In the genomic region with DNA sequence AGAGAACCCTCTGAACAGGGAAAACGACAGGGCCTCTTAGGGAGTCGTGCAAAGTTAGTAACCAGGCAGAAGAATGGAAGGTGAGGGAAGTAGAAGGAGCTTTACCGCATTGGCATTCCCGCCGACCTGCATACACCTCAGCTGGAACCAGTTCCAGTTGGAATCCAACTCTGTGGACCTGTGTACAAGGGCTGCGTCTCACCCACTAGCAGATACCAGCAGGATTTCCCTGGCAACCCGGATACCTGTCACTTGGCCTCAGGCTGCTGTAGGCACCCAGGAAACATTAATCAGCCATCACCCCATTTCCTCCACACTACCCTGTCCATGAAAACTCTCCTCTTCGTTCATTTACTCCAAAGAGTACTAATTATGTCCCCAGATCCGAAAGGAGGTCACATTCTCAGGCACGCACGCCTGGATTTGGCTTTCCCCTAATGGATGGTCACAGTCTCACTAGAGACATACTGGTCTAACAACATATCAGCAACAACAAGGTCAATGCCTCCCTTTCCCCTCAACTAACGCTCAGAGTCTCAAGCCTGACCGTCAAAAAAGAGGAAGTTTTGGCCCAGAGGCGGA, we compare ENCODE assay signal across 8 cellular contexts. TPM values are rescaled to one million over a fixed set of nuclear protein-coding genes. Genes with fewer than 3 reads are reported as not detected.
DNase-seq lines count a peak whose midpoint lies in the region; ATAC-seq and TF ChIP-seq lines count a peak whose summit lies in the region.

No MANE protein-coding gene starts in this region.

- no peak for TF ChIP-seq CTCF in activated B cell treated with CpG ODN at 0.5 μM for 24 hours (IDR thresholded peaks at IDR 0.05)
- no peak for TF ChIP-seq CTCF in thoracic aorta (IDR thresholded peaks at IDR 0.05)

- peak overlapping the region; percentile 98 for H3K9ac ChIP-seq in iPS-20b (ENCODE audit: low read depth, low read length)

- H3K4me1 ChIP-seq in iPS-20b (ENCODE audit: insufficient read depth, low read length) (no peaks in the 10 kb centered on the region), thoracic aorta (ENCODE audit: control insufficient read depth in 1 of 2, low read depth in 2 of 2) (peaks cover 16 to 32% of the 10 kb centered on the region in 2 donors)

- DNase-seq in activated CD4-positive, alpha-beta T cell treated with anti-CD3 and anti-CD28 coated beads for 36 hours = no peak
- no peak for DNase-seq in activated CD4-positive, alpha-beta T cell treated with anti-CD3 and anti-CD28 coated beads for 48 hours
- DNase-seq in activated B cell treated with CpG ODN at 0.5 μM for 24 hours = no peak
- no peak for DNase-seq in thoracic aorta (ENCODE audit: low spot score)
- no peak for DNase-seq in ureter (ENCODE audit: low spot score)

- CTCF ChIA-PET in activated CD4-positive, alpha-beta T cell treated with anti-CD3 and anti-CD28 coated beads for 36 hours (lab: Charles Lee) = interaction anchor here (0.6 to 1.0 kb wide), 3 partner anchors 23 to 235 kb away, joined by 3 to 5 read pairs (median 4); no protein-coding TSS in a partner anchor
- CTCF ChIA-PET in activated B cell treated with CpG ODN at 0.5 μM for 24 hours (lab: Charles Lee) = interaction anchor here (1.2 kb wide), 1 partner anchor 84 kb away, joined by 3 read pairs; no protein-coding TSS in a partner anchor

- H3K27me3 Mint-ChIP-seq in activated CD4-positive, alpha-beta T cell treated with anti-CD3 and anti-CD28 coated beads for 36 hours = no peaks in the 10 kb centered on the region
- H3K27me3 Mint-ChIP-seq in activated B cell treated with CpG ODN at 0.5 μM for 24 hours = no peaks in the 10 kb centered on the region

- H3K27me3 ChIP-seq in iPS-20b (ENCODE audit: insufficient read depth, low read length) (no peaks in the 10 kb centered on the region), thoracic aorta (replicated peaks; ENCODE audit: insufficient read depth) (no peaks in the 10 kb centered on the region)

- ATAC-seq in activated CD4-positive, alpha-beta T cell treated with anti-CD3 and anti-CD28 coated beads for 36 hours = no peak
- ATAC-seq in activated B cell treated with CpG ODN at 0.5 μM for 24 hours (ENCODE audit: low read depth) (no peak), thoracic aorta (ENCODE audit: insufficient number of reproducible peaks, low FRiP score, low read depth) (no peak), GM21447 (IDR thresholded peaks at IDR 0.05; ENCODE audit: unreplicated experiment) (no peak), GM21390 (IDR thresholded peaks at IDR 0.05; ENCODE audit: unreplicated experiment) (no peak)

- peaks cover 34% of the 10 kb centered on the region for H3K4me1 Mint-ChIP-seq in activated CD4-positive, alpha-beta T cell treated with anti-CD3 and anti-CD28 coated beads for 36 hours
- peaks cover 35% of the 10 kb centered on the region for H3K4me1 Mint-ChIP-seq in activated B cell treated with CpG ODN at 0.5 μM for 24 hours

- intact Hi-C loops in activated CD4-positive, alpha-beta T cell treated with anti-CD3 and anti-CD28 coated beads for 36 hours (cut with DNase I, micrococcal nuclease) = loop anchor here (1.0 to 5.0 kb wide), 11 partner anchors 73 to 1259 kb away; a partner anchor contains a TSS
- intact Hi-C loops in activated B cell treated with CpG ODN at 0.5 μM for 24 hours (cut with micrococcal nuclease) = loop anchor here (1.0 to 2.0 kb wide), 3 partner anchors 15 to 677 kb away; a partner anchor contains a TSS

- peaks cover 11% of the 10 kb centered on the region for H3K36me3 Mint-ChIP-seq in activated CD4-positive, alpha-beta T cell treated with anti-CD3 and anti-CD28 coated beads for 36 hours (ENCODE audit: low read depth)
- H3K36me3 Mint-ChIP-seq in activated B cell treated with CpG ODN at 0.5 μM for 24 hours (ENCODE audit: low read depth) = peaks cover 52% of the 10 kb centered on the region

- H3K27ac ChIP-seq in iPS-20b (ENCODE audit: low read length) (peak overlapping the region; percentile 77), thoracic aorta (peak overlapping the region; percentile 89 to 93)

- peak overlapping the region; percentile 97 for H3K27ac Mint-ChIP-seq in activated CD4-positive, alpha-beta T cell treated with anti-CD3 and anti-CD28 coated beads for 36 hours
- H3K27ac Mint-ChIP-seq in activated B cell treated with CpG ODN at 0.5 μM for 24 hours = peak overlapping the region; percentile 98

- no peaks in the 10 kb centered on the region for H3K9me3 Mint-ChIP-seq in activated CD4-positive, alpha-beta T cell treated with anti-CD3 and anti-CD28 coated beads for 36 hours (ENCODE audit: low read depth)
- no peaks in the 10 kb centered on the region for H3K9me3 Mint-ChIP-seq in activated B cell treated with CpG ODN at 0.5 μM for 24 hours

- H3K9me3 ChIP-seq in iPS-20b (ENCODE audit: insufficient read depth, low read depth, low read length) (no peaks in the 10 kb centered on the region), thoracic aorta (no peaks in the 10 kb centered on the region)

- POLR2A ChIA-PET in activated CD4-positive, alpha-beta T cell treated with anti-CD3 and anti-CD28 coated beads for 36 hours (lab: Charles Lee) = interaction anchor here (0.7 to 1.1 kb wide), 2 partner anchors 11 to 73 kb away, joined by 4 read pairs; a partner anchor contains a TSS
- POLR2A ChIA-PET in activated B cell treated with CpG ODN at 0.5 μM for 24 hours (lab: Charles Lee) = interaction anchor here (0.9 to 1.5 kb wide), 5 partner anchors 39 to 97 kb away, joined by 3 to 5 read pairs (median 4); a partner anchor contains a TSS

- H3K4me3 ChIP-seq in iPS-20b (ENCODE audit: low read length) (peak overlapping the region; percentile 78), thoracic aorta (peak overlapping the region; percentile 99)

- H3K4me3 Mint-ChIP-seq in activated CD4-positive, alpha-beta T cell treated with anti-CD3 and anti-CD28 coated beads for 36 hours = peak overlapping the region; percentile 96
- peak overlapping the region; percentile 98 for H3K4me3 Mint-ChIP-seq in activated B cell treated with CpG ODN at 0.5 μM for 24 hours

- H3K36me3 ChIP-seq in iPS-20b (ENCODE audit: insufficient read depth, low read depth, low read length) (peaks cover 58% of the 10 kb centered on the region), thoracic aorta (peaks cover 42% of the 10 kb centered on the region)

RNA-seq across cellular contexts. Expression of a gene that starts 0.8 kb away (rescaled TPM):
- total RNA-seq in activated CD4-positive, alpha-beta T cell treated with anti-CD3 and anti-CD28 coated beads for 36 hours = 10 to 100 TPM; 74.9 to 76.5 TPM
- total RNA-seq in activated B cell treated with CpG ODN at 0.5 μM for 24 hours (145 and 176 TPM in 2 replicates), thoracic aorta (100 to 1,000 TPM; 122 to 164 TPM), ureter (105 TPM)

RNA-seq across cellular contexts. Expression of a gene that starts 10.4 kb away (rescaled TPM):
- 1 to 10 TPM; 4.1 to 5.9 TPM for total RNA-seq in activated CD4-positive, alpha-beta T cell treated with anti-CD3 and anti-CD28 coated beads for 36 hours
- total RNA-seq in activated B cell treated with CpG ODN at 0.5 μM for 24 hours (1.5 TPM in 2 replicates), thoracic aorta (10 to 100 TPM; 30.3 to 44.4 TPM), ureter (29.0 TPM)

RNA-seq across cellular contexts. Expression of a gene that starts 38.9 kb away (rescaled TPM):
- 100 to 1,000 TPM; 159 to 178 TPM for total RNA-seq in activated CD4-positive, alpha-beta T cell treated with anti-CD3 and anti-CD28 coated beads for 36 hours
- total RNA-seq in activated B cell treated with CpG ODN at 0.5 μM for 24 hours (95.1 and 98.0 TPM in 2 replicates), thoracic aorta (10 to 100 TPM; 45.6 to 69.7 TPM), ureter (57.9 TPM)
